In genomic region chr16:49503242-49504022, GRCh38 we compare ENCODE assay signal across 13 cellular contexts.
A peak's percentile ranks its signal among the peaks of the same experiment; 100 is the strongest.
DNase-seq lines count a peak whose midpoint lies in the region; ATAC-seq and TF ChIP-seq lines count a peak whose summit lies in the region.
"Had no signal": no experiment of that assay in that cellular context is flagged by ENCODE, and none has a peak within 500 bp of the region (broad histone marks: within the 10 kb centered on the region; RNA-seq: fewer than 3 reads in every experiment).

No MANE protein-coding gene starts in this region.

- no peak for TF ChIP-seq CTCF in mucosa of descending colon (IDR thresholded peaks at IDR 0.05)

- no peaks in the 10 kb centered on the region for H3K36me3 ChIP-seq in mucosa of descending colon (ENCODE audit: low read depth)
- H3K36me3 ChIP-seq: brain microvascular endothelial cell, upper lobe of right lung had no signal

- no peak overlapping the region for H3K4me3 ChIP-seq in mucosa of descending colon
- H3K4me3 ChIP-seq: upper lobe of right lung had no signal

- DNase-seq in mucosa of descending colon (no peak), SW 1271 (lab: John Stamatoyannopoulos, UW) (no peak), NCI-H69 (lab: John Stamatoyannopoulos, UW) (no peak), retina (no peak)
- no peak for DNase-seq in stimulated activated CD4-positive, alpha-beta T cell treated with anti-CD3 and anti-CD28 coated beads, Interleukin-4, amount 100 ng/mL, for 4 hours
- DNase-seq: brain microvascular endothelial cell, NCI-H82, occipital lobe had no signal

- ATAC-seq in GM18519 (IDR thresholded peaks at IDR 0.05; ENCODE audit: low FRiP score, unreplicated experiment) (peak; percentile 68), GM21515 (IDR thresholded peaks at IDR 0.05; ENCODE audit: unreplicated experiment) (peak; percentile 69), HG03432 (IDR thresholded peaks at IDR 0.05; ENCODE audit: unreplicated experiment) (peak; percentile 59), mucosa of descending colon (peak; percentile 18)
- ATAC-seq: upper lobe of right lung had no signal

- H3K4me1 ChIP-seq in mucosa of descending colon (ENCODE audit: low read depth): no peaks in the 10 kb centered on the region
- H3K4me1 ChIP-seq: Caco-2, upper lobe of right lung had no signal

- H3K9me3 ChIP-seq in mucosa of descending colon: no peaks in the 10 kb centered on the region
- H3K9me3 ChIP-seq: Caco-2, upper lobe of right lung had no signal

- intact Hi-C loops in mucosa of descending colon (cut with DNase I, micrococcal nuclease): no loop called here

Comparison
In these comparisons a context has a peak if more than half of its experiments do, and no peak if none do; other contexts are left out.
1. ATAC-seq: peak in every context shown above with its lines; median percentile 69 in GM21515; 68 in GM18519; 59 in HG03432; 18 in mucosa of descending colon.